1 cellular context compared by ENCODE assay signal in the genomic region with DNA sequence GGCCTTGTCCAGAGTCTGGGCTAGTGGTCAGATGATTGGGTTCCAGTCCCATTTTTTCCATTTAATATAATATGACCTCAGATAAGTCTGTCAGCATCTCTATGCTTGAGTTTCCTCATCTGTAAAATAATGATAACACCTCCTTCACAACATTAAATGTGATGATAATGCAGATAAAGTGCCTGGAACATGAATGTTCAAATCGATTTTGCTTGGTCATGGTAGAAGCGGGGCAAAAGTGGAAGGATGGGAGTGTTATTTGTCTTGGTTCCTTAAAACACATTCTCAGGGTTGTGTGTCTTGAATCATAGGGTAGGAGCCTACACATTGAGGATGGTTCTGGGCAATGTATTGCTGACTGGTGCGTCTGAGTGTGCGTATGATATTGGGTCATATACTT.
TF ChIP-seq lines count a peak whose summit lies in the region.

No MANE protein-coding gene starts in this region.

TF ChIP-seq in K562, 482 proteins besides CTCF, POLR2A, EP300 and RAD21 (continued from another document and continues in another):
- TF ChIP-seq, protein P1, sequence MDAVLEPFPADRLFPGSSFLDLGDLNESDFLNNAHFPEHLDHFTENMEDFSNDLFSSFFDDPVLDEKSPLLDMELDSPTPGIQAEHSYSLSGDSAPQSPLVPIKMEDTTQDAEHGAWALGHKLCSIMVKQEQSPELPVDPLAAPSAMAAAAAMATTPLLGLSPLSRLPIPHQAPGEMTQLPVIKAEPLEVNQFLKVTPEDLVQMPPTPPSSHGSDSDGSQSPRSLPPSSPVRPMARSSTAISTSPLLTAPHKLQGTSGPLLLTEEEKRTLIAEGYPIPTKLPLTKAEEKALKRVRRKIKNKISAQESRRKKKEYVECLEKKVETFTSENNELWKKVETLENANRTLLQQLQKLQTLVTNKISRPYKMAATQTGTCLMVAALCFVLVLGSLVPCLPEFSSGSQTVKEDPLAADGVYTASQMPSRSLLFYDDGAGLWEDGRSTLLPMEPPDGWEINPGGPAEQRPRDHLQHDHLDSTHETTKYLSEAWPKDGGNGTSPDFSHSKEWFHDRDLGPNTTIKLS (IDR thresholded peaks at IDR 0.05; ENCODE audit: borderline replicate concordance, low read depth) = no peak
- TF ChIP-seq CSDE1 (IDR thresholded peaks at IDR 0.05) (no peak), ZNF445 (CRISPR knock-in tag; IDR thresholded peaks at IDR 0.05; ENCODE audit: low read depth) (no peak), MAFK (IDR thresholded peaks at IDR 0.05; ENCODE audit: low read length) (peak; percentile 62; the same call in 1 of the 2 replicates), MYNN (IDR thresholded peaks at IDR 0.05) (no peak), MYNN (CRISPR knock-in tag; IDR thresholded peaks at IDR 0.05) (no peak), SPI1 (IDR thresholded peaks at IDR 0.05; ENCODE audit: borderline replicate concordance, low read depth, low read length) (no peak), TEAD4 (IDR thresholded peaks at IDR 0.05; ENCODE audit: low read length) (peak; percentile 60), TEAD4 (CRISPR knock-in tag; IDR thresholded peaks at IDR 0.05; ENCODE audit: borderline replicate concordance) (no peak), ELF4 (CRISPR knock-in tag; IDR thresholded peaks at IDR 0.05) (no peak), NFE2 (IDR thresholded peaks at IDR 0.05; ENCODE audit: low read depth) (peak; percentile 89), SREBF1 (IDR thresholded peaks at IDR 0.05; ENCODE audit: borderline replicate concordance, low read depth, low read length) (no peak), SAP30 (IDR thresholded peaks at IDR 0.05; ENCODE audit: borderline replicate concordance, insufficient read depth, low read depth, low read length, poor library complexity, severe bottlenecking) (no peak), MAFG (tag; conservative IDR thresholded peaks at IDR 0.05) (peak; percentile 96), GTF2A2 (tag; IDR thresholded peaks at IDR 0.05) (no peak), BRF1 (IDR thresholded peaks at IDR 0.05; ENCODE audit: borderline replicate concordance, extremely low read depth, insufficient read length) (no peak), SMAD1 (IDR thresholded peaks at IDR 0.05; ENCODE audit: low read depth, low read length, partially characterized antibody) (no peak), ADNP (tag; IDR thresholded peaks at IDR 0.05) (no peak), CEBPB (tag; IDR thresholded peaks at IDR 0.05) (no peak), CC2D1A (IDR thresholded peaks at IDR 0.05) (no peak), ZNF507 (tag; conservative IDR thresholded peaks at IDR 0.05) (no peak), ZNF140 (CRISPR knock-in tag; IDR thresholded peaks at IDR 0.05) (no peak), ZNF717 (CRISPR knock-in tag; IDR thresholded peaks at IDR 0.05) (no peak), NCOR1 (IDR thresholded peaks at IDR 0.05) (peak; percentile 38), MTA3 (IDR thresholded peaks at IDR 0.05; ENCODE audit: borderline replicate concordance) (0 out of 2 replicates have a peak, but pooled peaks have one; percentile 17), TAL1 (IDR thresholded peaks at IDR 0.05) (peak; percentile 39; the same call in 1 of the 2 replicates), SMARCC2 (IDR thresholded peaks at IDR 0.05; ENCODE audit: low read depth) (no peak), FOXA1 (IDR thresholded peaks at IDR 0.05; ENCODE audit: borderline replicate concordance) (no peak), COPS2 (conservative IDR thresholded peaks at IDR 0.05) (no peak), CBFA2T2 (conservative IDR thresholded peaks at IDR 0.05) (peak; percentile 22; the same call in 1 of the 2 replicates), SNRNP70 (optimal IDR thresholded peaks at IDR 0.05; ENCODE audit: low read depth, low read length) (no peak), SRSF1 (IDR thresholded peaks at IDR 0.05; ENCODE audit: low read depth, low read length) (no peak), FOSL1 (tag; conservative IDR thresholded peaks at IDR 0.05) (peak; percentile 39), SIX5 (IDR thresholded peaks at IDR 0.05; ENCODE audit: borderline replicate concordance in 1 of 2, insufficient read depth in 1 of 2, low read depth in 1 of 2, low read length in 2 of 2) (no peak), MTF1 (CRISPR knock-in tag; IDR thresholded peaks at IDR 0.05; ENCODE audit: borderline replicate concordance) (no peak), ZFP36 (IDR thresholded peaks at IDR 0.05; ENCODE audit: low read depth, low read length, partially characterized antibody) (no peak), ASH1L (IDR thresholded peaks at IDR 0.05; ENCODE audit: borderline replicate concordance, low read depth, partially characterized antibody) (no peak), ZNF764 (CRISPR knock-in tag; IDR thresholded peaks at IDR 0.05; ENCODE audit: low read depth) (no peak), PHTF2 (CRISPR knock-in tag; IDR thresholded peaks at IDR 0.05) (no peak), KAT2B (IDR thresholded peaks at IDR 0.05; ENCODE audit: low read depth, low read length) (no peak), ZNF217 (CRISPR knock-in tag; IDR thresholded peaks at IDR 0.05) (no peak), ZNF586 (CRISPR knock-in tag; conservative IDR thresholded peaks at IDR 0.05) (no peak)
- TF ChIP-seq, protein P2, sequence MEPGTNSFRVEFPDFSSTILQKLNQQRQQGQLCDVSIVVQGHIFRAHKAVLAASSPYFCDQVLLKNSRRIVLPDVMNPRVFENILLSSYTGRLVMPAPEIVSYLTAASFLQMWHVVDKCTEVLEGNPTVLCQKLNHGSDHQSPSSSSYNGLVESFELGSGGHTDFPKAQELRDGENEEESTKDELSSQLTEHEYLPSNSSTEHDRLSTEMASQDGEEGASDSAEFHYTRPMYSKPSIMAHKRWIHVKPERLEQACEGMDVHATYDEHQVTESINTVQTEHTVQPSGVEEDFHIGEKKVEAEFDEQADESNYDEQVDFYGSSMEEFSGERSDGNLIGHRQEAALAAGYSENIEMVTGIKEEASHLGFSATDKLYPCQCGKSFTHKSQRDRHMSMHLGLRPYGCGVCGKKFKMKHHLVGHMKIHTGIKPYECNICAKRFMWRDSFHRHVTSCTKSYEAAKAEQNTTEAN (CRISPR knock-in tag; IDR thresholded peaks at IDR 0.05) = no peak
- TF ChIP-seq, protein P3, sequence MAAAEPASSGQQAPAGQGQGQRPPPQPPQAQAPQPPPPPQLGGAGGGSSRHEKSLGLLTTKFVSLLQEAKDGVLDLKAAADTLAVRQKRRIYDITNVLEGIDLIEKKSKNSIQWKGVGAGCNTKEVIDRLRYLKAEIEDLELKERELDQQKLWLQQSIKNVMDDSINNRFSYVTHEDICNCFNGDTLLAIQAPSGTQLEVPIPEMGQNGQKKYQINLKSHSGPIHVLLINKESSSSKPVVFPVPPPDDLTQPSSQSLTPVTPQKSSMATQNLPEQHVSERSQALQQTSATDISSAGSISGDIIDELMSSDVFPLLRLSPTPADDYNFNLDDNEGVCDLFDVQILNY (CRISPR knock-in tag; IDR thresholded peaks at IDR 0.05) = no peak
- TF ChIP-seq, protein P4, sequence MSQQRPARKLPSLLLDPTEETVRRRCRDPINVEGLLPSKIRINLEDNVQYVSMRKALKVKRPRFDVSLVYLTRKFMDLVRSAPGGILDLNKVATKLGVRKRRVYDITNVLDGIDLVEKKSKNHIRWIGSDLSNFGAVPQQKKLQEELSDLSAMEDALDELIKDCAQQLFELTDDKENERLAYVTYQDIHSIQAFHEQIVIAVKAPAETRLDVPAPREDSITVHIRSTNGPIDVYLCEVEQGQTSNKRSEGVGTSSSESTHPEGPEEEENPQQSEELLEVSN (IDR thresholded peaks at IDR 0.05; ENCODE audit: borderline replicate concordance in 1 of 2, extremely low read depth in 1 of 2, insufficient read depth in 1 of 2, insufficient read length in 1 of 2, low read depth in 1 of 2, low read length in 1 of 2, poor library complexity in 1 of 2, severe bottlenecking in 1 of 2) = no peak
- TF ChIP-seq, protein P5, sequence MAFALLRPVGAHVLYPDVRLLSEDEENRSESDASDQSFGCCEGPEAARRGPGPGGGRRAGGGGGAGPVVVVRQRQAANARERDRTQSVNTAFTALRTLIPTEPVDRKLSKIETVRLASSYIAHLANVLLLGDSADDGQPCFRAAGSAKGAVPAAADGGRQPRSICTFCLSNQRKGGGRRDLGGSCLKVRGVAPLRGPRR (CRISPR knock-in tag; IDR thresholded peaks at IDR 0.05) = no peak
- TF ChIP-seq, protein P6, sequence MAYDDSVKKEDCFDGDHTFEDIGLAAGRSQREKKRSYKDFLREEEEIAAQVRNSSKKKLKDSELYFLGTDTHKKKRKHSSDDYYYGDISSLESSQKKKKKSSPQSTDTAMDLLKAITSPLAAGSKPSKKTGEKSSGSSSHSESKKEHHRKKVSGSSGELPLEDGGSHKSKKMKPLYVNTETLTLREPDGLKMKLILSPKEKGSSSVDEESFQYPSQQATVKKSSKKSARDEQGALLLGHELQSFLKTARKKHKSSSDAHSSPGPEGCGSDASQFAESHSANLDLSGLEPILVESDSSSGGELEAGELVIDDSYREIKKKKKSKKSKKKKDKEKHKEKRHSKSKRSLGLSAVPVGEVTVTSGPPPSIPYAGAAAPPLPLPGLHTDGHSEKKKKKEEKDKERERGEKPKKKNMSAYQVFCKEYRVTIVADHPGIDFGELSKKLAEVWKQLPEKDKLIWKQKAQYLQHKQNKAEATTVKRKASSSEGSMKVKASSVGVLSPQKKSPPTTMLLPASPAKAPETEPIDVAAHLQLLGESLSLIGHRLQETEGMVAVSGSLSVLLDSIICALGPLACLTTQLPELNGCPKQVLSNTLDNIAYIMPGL (CRISPR knock-in tag; IDR thresholded peaks at IDR 0.05) = no peak
- TF ChIP-seq, protein P7, sequence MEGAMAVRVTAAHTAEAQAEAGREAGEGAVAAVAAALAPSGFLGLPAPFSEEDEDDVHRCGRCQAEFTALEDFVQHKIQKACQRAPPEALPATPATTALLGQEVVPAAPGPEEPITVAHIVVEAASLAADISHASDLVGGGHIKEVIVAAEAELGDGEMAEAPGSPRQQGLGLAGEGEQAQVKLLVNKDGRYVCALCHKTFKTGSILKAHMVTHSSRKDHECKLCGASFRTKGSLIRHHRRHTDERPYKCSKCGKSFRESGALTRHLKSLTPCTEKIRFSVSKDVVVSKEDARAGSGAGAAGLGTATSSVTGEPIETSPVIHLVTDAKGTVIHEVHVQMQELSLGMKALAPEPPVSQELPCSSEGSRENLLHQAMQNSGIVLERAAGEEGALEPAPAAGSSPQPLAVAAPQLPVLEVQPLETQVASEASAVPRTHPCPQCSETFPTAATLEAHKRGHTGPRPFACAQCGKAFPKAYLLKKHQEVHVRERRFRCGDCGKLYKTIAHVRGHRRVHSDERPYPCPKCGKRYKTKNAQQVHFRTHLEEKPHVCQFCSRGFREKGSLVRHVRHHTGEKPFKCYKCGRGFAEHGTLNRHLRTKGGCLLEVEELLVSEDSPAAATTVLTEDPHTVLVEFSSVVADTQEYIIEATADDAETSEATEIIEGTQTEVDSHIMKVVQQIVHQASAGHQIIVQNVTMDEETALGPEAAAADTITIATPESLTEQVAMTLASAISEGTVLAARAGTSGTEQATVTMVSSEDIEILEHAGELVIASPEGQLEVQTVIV (CRISPR knock-in tag; IDR thresholded peaks at IDR 0.05; ENCODE audit: borderline replicate concordance) = no peak
- TF ChIP-seq, protein P8, sequence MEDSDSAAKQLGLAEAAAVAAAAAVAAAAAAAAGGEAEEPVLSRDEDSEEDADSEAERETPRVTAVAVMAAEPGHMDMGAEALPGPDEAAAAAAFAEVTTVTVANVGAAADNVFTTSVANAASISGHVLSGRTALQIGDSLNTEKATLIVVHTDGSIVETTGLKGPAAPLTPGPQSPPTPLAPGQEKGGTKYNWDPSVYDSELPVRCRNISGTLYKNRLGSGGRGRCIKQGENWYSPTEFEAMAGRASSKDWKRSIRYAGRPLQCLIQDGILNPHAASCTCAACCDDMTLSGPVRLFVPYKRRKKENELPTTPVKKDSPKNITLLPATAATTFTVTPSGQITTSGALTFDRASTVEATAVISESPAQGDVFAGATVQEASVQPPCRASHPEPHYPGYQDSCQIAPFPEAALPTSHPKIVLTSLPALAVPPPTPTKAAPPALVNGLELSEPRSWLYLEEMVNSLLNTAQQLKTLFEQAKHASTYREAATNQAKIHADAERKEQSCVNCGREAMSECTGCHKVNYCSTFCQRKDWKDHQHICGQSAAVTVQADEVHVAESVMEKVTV (CRISPR knock-in tag; IDR thresholded peaks at IDR 0.05) = no peak
- TF ChIP-seq, protein P9, sequence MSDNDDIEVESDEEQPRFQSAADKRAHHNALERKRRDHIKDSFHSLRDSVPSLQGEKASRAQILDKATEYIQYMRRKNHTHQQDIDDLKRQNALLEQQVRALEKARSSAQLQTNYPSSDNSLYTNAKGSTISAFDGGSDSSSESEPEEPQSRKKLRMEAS (CRISPR knock-in tag; IDR thresholded peaks at IDR 0.05) = no peak
- TF ChIP-seq, protein P10, sequence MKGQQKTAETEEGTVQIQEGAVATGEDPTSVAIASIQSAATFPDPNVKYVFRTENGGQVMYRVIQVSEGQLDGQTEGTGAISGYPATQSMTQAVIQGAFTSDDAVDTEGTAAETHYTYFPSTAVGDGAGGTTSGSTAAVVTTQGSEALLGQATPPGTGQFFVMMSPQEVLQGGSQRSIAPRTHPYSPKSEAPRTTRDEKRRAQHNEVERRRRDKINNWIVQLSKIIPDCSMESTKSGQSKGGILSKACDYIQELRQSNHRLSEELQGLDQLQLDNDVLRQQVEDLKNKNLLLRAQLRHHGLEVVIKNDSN (CRISPR knock-in tag; IDR thresholded peaks at IDR 0.05) = no peak
- TF ChIP-seq, protein P11, sequence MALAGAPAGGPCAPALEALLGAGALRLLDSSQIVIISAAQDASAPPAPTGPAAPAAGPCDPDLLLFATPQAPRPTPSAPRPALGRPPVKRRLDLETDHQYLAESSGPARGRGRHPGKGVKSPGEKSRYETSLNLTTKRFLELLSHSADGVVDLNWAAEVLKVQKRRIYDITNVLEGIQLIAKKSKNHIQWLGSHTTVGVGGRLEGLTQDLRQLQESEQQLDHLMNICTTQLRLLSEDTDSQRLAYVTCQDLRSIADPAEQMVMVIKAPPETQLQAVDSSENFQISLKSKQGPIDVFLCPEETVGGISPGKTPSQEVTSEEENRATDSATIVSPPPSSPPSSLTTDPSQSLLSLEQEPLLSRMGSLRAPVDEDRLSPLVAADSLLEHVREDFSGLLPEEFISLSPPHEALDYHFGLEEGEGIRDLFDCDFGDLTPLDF (CRISPR knock-in tag; IDR thresholded peaks at IDR 0.05) = no peak
